19 cellular contexts compared by ENCODE assay signal in the genomic region with DNA sequence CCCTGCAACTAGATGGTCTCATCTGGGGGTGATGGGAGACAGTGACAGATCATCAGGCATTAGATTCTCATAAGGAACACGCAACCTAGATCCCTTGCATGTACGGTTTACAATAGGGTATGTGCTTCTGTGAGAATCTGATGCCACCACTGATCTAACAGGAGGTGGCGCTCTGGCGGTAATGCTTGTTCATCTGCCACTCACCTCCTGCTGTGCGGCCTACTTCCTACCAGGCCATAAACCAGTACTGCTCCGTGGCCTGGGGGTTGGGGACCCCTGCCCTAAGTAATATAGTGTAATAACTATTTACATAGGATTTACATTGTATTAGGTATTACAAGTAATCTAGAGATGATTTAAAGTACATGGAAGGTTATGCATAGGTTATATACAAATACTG.
A peak's percentile ranks its signal among the peaks of the same experiment; 100 is the strongest.
DNase-seq lines count a peak whose midpoint lies in the region; ATAC-seq, FAIRE-seq and TF ChIP-seq lines count a peak whose summit lies in the region.
"Had no signal": no experiment of that assay in that cellular context is flagged by ENCODE, and none has a peak within 500 bp of the region (broad histone marks: within the 10 kb centered on the region; RNA-seq: fewer than 3 reads in every experiment).

No MANE protein-coding gene starts in this region.

- 100% methylated on average over 5 of the region's 6 CpGs for WGBS in esophagus muscularis mucosa

- H3K27ac ChIP-seq in esophagus muscularis mucosa (replicated peaks in 1 of 4) = no peak overlapping the region
- H3K27ac ChIP-seq: neural progenitor cell had no signal

- no peaks in the 10 kb centered on the region for H3K27me3 ChIP-seq in esophagus muscularis mucosa
- H3K27me3 ChIP-seq: neural progenitor cell had no signal

- TF ChIP-seq POLR2A in GM12892 (IDR thresholded peaks at IDR 0.05; ENCODE audit: low read depth, low read length) = no peak
- TF ChIP-seq POLR2A in esophagus muscularis mucosa (IDR thresholded peaks at IDR 0.05; ENCODE audit: low read depth) = no peak

- H3K4me3 ChIP-seq in esophagus muscularis mucosa = no peak overlapping the region
- H3K4me3 ChIP-seq: neural progenitor cell had no signal

- no peaks in the 10 kb centered on the region for H3K9me3 ChIP-seq in esophagus muscularis mucosa

- no peak for TF ChIP-seq EP300 in esophagus muscularis mucosa (IDR thresholded peaks at IDR 0.05)

- intact Hi-C loops in esophagus muscularis mucosa (cut with DNase I) = no loop called here

- peak; percentile 57 for ATAC-seq in HG02798 (IDR thresholded peaks at IDR 0.05; ENCODE audit: poor library complexity, unreplicated experiment)
- peak; percentile 25; the same call in 2 of the 3 replicates for ATAC-seq in SK-N-SH treated with all-trans-retinoic acid at 6 μM for 48 hours
- ATAC-seq in HG03520 (IDR thresholded peaks at IDR 0.05; ENCODE audit: unreplicated experiment) = no peak
- no peak for ATAC-seq in GM18502 (IDR thresholded peaks at IDR 0.05; ENCODE audit: poor library complexity, unreplicated experiment)

- TF ChIP-seq CTCF in esophagus muscularis mucosa (IDR thresholded peaks at IDR 0.05) = no peak

- peak; percentile 24 for FAIRE-seq in GM12892 (lab: Jason Lieb, UNC)
- FAIRE-seq: D721Med, kidney had no signal

- DNase-seq in Daoy (ENCODE audit: low read depth) (peak; percentile 23), GM12892 (ENCODE audit: insufficient read length) (no peak), NCI-H226 (no peak), esophagus muscularis mucosa (ENCODE audit: extremely low spot score) (no peak)
- DNase-seq: activated CD4-positive, alpha-beta T cell treated with anti-CD3 and anti-CD28 coated beads, Interleukin-2, amount 10 ng/mL, durations not matched to agents 24 days and 14 days; activated naive CD4-positive, alpha-beta T cell treated with anti-CD3 and anti-CD28 coated beads, Interleukin-2, amount 50 U/mL, for 16 hours; AML-193; KBM-7; kidney; NCI-H524 treated with DMSO at 0.1 percent for 48 hours; retina; SIG-M5; stimulated activated CD4-positive, alpha-beta T cell treated with anti-CD3 and anti-CD28 coated beads, Interleukin-15, amount 100 ng/mL, for 24 hours had no signal

- peaks cover 0 to 5% (median 0%) of the 10 kb centered on the region in 4 donors for H3K4me1 ChIP-seq in esophagus muscularis mucosa

- no peaks in the 10 kb centered on the region for H3K36me3 ChIP-seq in esophagus muscularis mucosa
- H3K36me3 ChIP-seq: neural progenitor cell had no signal

TF ChIP-seq in SK-N-SH treated with all-trans-retinoic acid at 6 μM for 48 hours, 23 proteins besides CTCF, POLR2A, EP300 and RAD21:
- TF ChIP-seq TCF4 (CRISPR knock-in tag; IDR thresholded peaks at IDR 0.05; ENCODE audit: borderline replicate concordance) = no peak
TF ChIP-seq in SK-N-SH treated with all-trans-retinoic acid at 6 μM for 48 hours: peak in this region for 0.

Comparison
In these comparisons a context has a peak if more than half of its experiments do, and no peak if none do; other contexts are left out.
1. ATAC-seq: peak in HG02798 (single experiment) and SK-N-SH treated with all-trans-retinoic acid at 6 μM for 48 hours (single experiment); none in HG03520 (single experiment) and GM18502 (single experiment).